In genomic region chr10:120850911-120851865, GRCh38 we compare ENCODE assay signal across 1 cellular context.
TF ChIP-seq lines count a peak whose summit lies in the region.

A gene with protein sequence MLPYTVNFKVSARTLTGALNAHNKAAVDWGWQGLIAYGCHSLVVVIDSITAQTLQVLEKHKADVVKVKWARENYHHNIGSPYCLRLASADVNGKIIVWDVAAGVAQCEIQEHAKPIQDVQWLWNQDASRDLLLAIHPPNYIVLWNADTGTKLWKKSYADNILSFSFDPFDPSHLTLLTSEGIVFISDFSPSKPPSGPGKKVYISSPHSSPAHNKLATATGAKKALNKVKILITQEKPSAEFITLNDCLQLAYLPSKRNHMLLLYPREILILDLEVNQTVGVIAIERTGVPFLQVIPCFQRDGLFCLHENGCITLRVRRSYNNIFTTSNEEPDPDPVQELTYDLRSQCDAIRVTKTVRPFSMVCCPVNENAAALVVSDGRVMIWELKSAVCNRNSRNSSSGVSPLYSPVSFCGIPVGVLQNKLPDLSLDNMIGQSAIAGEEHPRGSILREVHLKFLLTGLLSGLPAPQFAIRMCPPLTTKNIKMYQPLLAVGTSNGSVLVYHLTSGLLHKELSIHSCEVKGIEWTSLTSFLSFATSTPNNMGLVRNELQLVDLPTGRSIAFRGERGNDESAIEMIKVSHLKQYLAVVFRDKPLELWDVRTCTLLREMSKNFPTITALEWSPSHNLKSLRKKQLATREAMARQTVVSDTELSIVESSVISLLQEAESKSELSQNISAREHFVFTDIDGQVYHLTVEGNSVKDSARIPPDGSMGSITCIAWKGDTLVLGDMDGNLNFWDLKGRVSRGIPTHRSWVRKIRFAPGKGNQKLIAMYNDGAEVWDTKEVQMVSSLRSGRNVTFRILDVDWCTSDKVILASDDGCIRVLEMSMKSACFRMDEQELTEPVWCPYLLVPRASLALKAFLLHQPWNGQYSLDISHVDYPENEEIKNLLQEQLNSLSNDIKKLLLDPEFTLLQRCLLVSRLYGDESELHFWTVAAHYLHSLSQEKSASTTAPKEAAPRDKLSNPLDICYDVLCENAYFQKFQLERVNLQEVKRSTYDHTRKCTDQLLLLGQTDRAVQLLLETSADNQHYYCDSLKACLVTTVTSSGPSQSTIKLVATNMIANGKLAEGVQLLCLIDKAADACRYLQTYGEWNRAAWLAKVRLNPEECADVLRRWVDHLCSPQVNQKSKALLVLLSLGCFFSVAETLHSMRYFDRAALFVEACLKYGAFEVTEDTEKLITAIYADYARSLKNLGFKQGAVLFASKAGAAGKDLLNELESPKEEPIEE (plus strand): TSS chr10:120851362. CDS start chr10:120851421, 59 bp downstream.

TF ChIP-seq in HepG2, 621 proteins besides CTCF, POLR2A, EP300 and RAD21 (continued from another document):
- TF ChIP-seq REPIN1 (CRISPR knock-in tag; IDR thresholded peaks at IDR 0.05; ENCODE audit: borderline replicate concordance, low read depth), result peak; percentile 97
- peak; percentile 87 for TF ChIP-seq MXD3 (CRISPR knock-in tag; IDR thresholded peaks at IDR 0.05)
- peak; percentile 79 for TF ChIP-seq SRSF1 (optimal IDR thresholded peaks at IDR 0.05; ENCODE audit: low read depth, low read length)
- no peak for TF ChIP-seq TCF7L2 (IDR thresholded peaks at IDR 0.05; ENCODE audit: low read depth, low read length)
- TF ChIP-seq, protein P1, sequence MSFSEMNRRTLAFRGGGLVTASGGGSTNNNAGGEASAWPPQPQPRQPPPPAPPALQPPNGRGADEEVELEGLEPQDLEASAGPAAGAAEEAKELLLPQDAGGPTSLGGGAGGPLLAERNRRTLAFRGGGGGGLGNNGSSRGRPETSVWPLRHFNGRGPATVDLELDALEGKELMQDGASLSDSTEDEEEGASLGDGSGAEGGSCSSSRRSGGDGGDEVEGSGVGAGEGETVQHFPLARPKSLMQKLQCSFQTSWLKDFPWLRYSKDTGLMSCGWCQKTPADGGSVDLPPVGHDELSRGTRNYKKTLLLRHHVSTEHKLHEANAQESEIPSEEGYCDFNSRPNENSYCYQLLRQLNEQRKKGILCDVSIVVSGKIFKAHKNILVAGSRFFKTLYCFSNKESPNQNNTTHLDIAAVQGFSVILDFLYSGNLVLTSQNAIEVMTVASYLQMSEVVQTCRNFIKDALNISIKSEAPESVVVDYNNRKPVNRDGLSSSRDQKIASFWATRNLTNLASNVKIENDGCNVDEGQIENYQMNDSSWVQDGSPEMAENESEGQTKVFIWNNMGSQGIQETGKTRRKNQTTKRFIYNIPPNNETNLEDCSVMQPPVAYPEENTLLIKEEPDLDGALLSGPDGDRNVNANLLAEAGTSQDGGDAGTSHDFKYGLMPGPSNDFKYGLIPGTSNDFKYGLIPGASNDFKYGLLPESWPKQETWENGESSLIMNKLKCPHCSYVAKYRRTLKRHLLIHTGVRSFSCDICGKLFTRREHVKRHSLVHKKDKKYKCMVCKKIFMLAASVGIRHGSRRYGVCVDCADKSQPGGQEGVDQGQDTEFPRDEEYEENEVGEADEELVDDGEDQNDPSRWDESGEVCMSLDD (CRISPR knock-in tag; IDR thresholded peaks at IDR 0.05; ENCODE audit: borderline replicate concordance), result peak; percentile 77; the same call in 1 of the 2 replicates
- TF ChIP-seq ZNF121 (CRISPR knock-in tag; IDR thresholded peaks at IDR 0.05), result 0 out of 2 replicates have a peak, but pooled peaks have one; percentile 19
- peak; percentile 7; the same call in 1 of the 2 replicates for TF ChIP-seq STAG1 (CRISPR knock-in tag; IDR thresholded peaks at IDR 0.05)
- TF ChIP-seq ZNF160 (CRISPR knock-in tag; IDR thresholded peaks at IDR 0.05), result peak; percentile 80
- peak; percentile 87 for TF ChIP-seq ZNF567 (CRISPR knock-in tag; IDR thresholded peaks at IDR 0.05; ENCODE audit: borderline replicate concordance)
- peak; percentile 58; the same call in 1 of the 2 replicates for TF ChIP-seq E2F1 (CRISPR knock-in tag; IDR thresholded peaks at IDR 0.05)
- TF ChIP-seq ZNF713 (CRISPR knock-in tag; IDR thresholded peaks at IDR 0.05), result 0 out of 2 replicates have a peak, but pooled peaks have one; percentile 65
- peak; percentile 88; the same call in 1 of the 2 replicates for TF ChIP-seq TBX2 (CRISPR knock-in tag; IDR thresholded peaks at IDR 0.05; ENCODE audit: borderline replicate concordance)
- TF ChIP-seq MIER3 (CRISPR knock-in tag; IDR thresholded peaks at IDR 0.05; ENCODE audit: borderline replicate concordance), result peak; percentile 50; the same call in 1 of the 2 replicates
- TF ChIP-seq KMT2A (CRISPR knock-in tag; IDR thresholded peaks at IDR 0.05), result peak; percentile 99
- TF ChIP-seq MZF1 (CRISPR knock-in tag; IDR thresholded peaks at IDR 0.05; ENCODE audit: borderline replicate concordance), result no peak
- TF ChIP-seq ZMYM2 (CRISPR knock-in tag; IDR thresholded peaks at IDR 0.05), result no peak
- TF ChIP-seq IKZF4 (CRISPR knock-in tag; IDR thresholded peaks at IDR 0.05; ENCODE audit: borderline replicate concordance, low read depth, not compliant biosample characterization), result peak; percentile 32
- TF ChIP-seq, protein P2, sequence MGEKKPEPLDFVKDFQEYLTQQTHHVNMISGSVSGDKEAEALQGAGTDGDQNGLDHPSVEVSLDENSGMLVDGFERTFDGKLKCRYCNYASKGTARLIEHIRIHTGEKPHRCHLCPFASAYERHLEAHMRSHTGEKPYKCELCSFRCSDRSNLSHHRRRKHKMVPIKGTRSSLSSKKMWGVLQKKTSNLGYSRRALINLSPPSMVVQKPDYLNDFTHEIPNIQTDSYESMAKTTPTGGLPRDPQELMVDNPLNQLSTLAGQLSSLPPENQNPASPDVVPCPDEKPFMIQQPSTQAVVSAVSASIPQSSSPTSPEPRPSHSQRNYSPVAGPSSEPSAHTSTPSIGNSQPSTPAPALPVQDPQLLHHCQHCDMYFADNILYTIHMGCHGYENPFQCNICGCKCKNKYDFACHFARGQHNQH (CRISPR knock-in tag; IDR thresholded peaks at IDR 0.05), result peak; percentile 97
- peak; percentile 56; the same call in 1 of the 2 replicates for TF ChIP-seq NR2F6 (IDR thresholded peaks at IDR 0.05)
- TF ChIP-seq NR2F6 (CRISPR knock-in tag; IDR thresholded peaks at IDR 0.05), result peak; percentile 65
- TF ChIP-seq HMGA1 (CRISPR knock-in tag; conservative IDR thresholded peaks at IDR 0.05), result no peak
- TF ChIP-seq SOX5 (CRISPR knock-in tag; IDR thresholded peaks at IDR 0.05; ENCODE audit: borderline replicate concordance), result peak; percentile 48; the same call in 1 of the 2 replicates
- peak; percentile 72; the same call in 1 of the 2 replicates for TF ChIP-seq ZNF776 (CRISPR knock-in tag; IDR thresholded peaks at IDR 0.05)
- TF ChIP-seq, protein P3, sequence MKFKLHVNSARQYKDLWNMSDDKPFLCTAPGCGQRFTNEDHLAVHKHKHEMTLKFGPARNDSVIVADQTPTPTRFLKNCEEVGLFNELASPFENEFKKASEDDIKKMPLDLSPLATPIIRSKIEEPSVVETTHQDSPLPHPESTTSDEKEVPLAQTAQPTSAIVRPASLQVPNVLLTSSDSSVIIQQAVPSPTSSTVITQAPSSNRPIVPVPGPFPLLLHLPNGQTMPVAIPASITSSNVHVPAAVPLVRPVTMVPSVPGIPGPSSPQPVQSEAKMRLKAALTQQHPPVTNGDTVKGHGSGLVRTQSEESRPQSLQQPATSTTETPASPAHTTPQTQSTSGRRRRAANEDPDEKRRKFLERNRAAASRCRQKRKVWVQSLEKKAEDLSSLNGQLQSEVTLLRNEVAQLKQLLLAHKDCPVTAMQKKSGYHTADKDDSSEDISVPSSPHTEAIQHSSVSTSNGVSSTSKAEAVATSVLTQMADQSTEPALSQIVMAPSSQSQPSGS (CRISPR knock-in tag; IDR thresholded peaks at IDR 0.05), result peak; percentile 88
- peak; percentile 94 for TF ChIP-seq ZNF543 (CRISPR knock-in tag; IDR thresholded peaks at IDR 0.05)
- no peak for TF ChIP-seq ZFP41 (CRISPR knock-in tag; IDR thresholded peaks at IDR 0.05; ENCODE audit: borderline replicate concordance)
- peak; percentile 86; the same call in 1 of the 2 replicates for TF ChIP-seq ZNF510 (CRISPR knock-in tag; IDR thresholded peaks at IDR 0.05; ENCODE audit: low read depth)
- TF ChIP-seq ZFX (CRISPR knock-in tag; IDR thresholded peaks at IDR 0.05; ENCODE audit: low read depth), result peak; percentile 91
- TF ChIP-seq ZNF414 (CRISPR knock-in tag; IDR thresholded peaks at IDR 0.05), result peak; percentile 89; the same call in 1 of the 2 replicates
- TF ChIP-seq ZNF234 (CRISPR knock-in tag; conservative IDR thresholded peaks at IDR 0.05), result no peak
TF ChIP-seq in HepG2: peak in this region for 367.
